22 cellular contexts compared by ENCODE assay signal in the genomic region with DNA sequence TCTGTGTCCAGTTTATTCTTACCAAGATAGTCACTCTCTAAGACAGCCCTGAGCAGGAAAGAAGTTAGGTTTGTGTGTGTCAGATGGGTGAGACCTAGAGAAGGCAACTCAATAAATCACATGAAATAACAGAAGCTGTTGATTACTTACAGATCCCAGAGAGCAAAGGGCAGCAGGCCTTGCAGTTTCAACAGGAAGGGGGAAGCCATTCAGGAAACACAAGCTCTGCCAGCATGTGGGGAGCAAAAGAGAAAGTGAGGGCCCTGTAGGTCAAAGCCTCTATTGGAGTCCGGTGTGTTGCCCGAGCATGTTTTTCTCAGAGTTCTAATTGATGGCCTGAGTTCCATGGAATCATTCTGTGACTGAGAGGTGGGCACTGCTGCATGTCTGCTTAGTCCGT.
"Had no signal": no experiment of that assay in that cellular context is flagged by ENCODE, and none has a peak within 500 bp of the region (broad histone marks: within the 10 kb centered on the region; RNA-seq: fewer than 3 reads in every experiment).

No MANE protein-coding gene starts in this region.

- H3K27me3 ChIP-seq: ascending aorta, brain microvascular endothelial cell, esophagus squamous epithelium, gastrocnemius medialis, upper lobe of left lung had no signal

- H3K27me3 Mint-ChIP-seq: activated CD4-positive, alpha-beta T cell treated with anti-CD3 and anti-CD28 coated beads, Interleukin-2, amount 10 ng/mL, durations not matched to agents 24 days and 14 days; activated CD8-positive, alpha-beta memory T cell treated with anti-CD3 and anti-CD28 coated beads, Interleukin-2, amount 10 ng/mL, durations not matched to agents 7 days and 5 days; activated CD8-positive, alpha-beta T cell treated with anti-CD3 and anti-CD28 coated beads for 36 hours; activated naive CD4-positive, alpha-beta T cell treated with anti-CD3 and anti-CD28 coated beads, Interleukin-2, amount 50 U/mL, for 24 hours; central memory CD8-positive, alpha-beta T cell; memory B cell; progenitor cell of endocrine pancreas; T-helper 17 cell had no signal

- H3K27ac Mint-ChIP-seq: activated CD4-positive, alpha-beta T cell treated with anti-CD3 and anti-CD28 coated beads, Interleukin-2, amount 10 ng/mL, durations not matched to agents 24 days and 14 days; activated CD8-positive, alpha-beta memory T cell treated with anti-CD3 and anti-CD28 coated beads, Interleukin-2, amount 10 ng/mL, durations not matched to agents 7 days and 5 days; activated CD8-positive, alpha-beta T cell treated with anti-CD3 and anti-CD28 coated beads for 36 hours; activated naive CD4-positive, alpha-beta T cell treated with anti-CD3 and anti-CD28 coated beads, Interleukin-2, amount 50 U/mL, for 24 hours; memory B cell; progenitor cell of endocrine pancreas; T-helper 17 cell had no signal

- H3K4me1 ChIP-seq: ascending aorta, esophagus squamous epithelium, gastrocnemius medialis, upper lobe of left lung had no signal

- H3K4me3 ChIP-seq: ascending aorta, esophagus squamous epithelium, gastrocnemius medialis, thoracic aorta, upper lobe of left lung had no signal

- H3K9me3 ChIP-seq: ascending aorta, esophagus squamous epithelium, gastrocnemius medialis, thoracic aorta, upper lobe of left lung had no signal

- H3K4me3 Mint-ChIP-seq: activated CD4-positive, alpha-beta T cell treated with anti-CD3 and anti-CD28 coated beads, Interleukin-2, amount 10 ng/mL, durations not matched to agents 24 days and 14 days; activated CD8-positive, alpha-beta memory T cell treated with anti-CD3 and anti-CD28 coated beads, Interleukin-2, amount 10 ng/mL, durations not matched to agents 7 days and 5 days; activated CD8-positive, alpha-beta T cell treated with anti-CD3 and anti-CD28 coated beads for 36 hours; activated naive CD4-positive, alpha-beta T cell treated with anti-CD3 and anti-CD28 coated beads, Interleukin-2, amount 50 U/mL, for 24 hours; activated T-helper 1 cell treated with anti-CD3 and anti-CD28 coated beads, Interleukin-12 subunit alpha, Interleukin-12 subunit beta, Interleukin-2, Interleukin-4 antibody, amounts not matched to agents 30 ng/mL and 10 ng/mL and 1 ng/mL, durations not matched to agents 14 hours and 24 hours and 36 hours; central memory CD8-positive, alpha-beta T cell; memory B cell; T-helper 17 cell had no signal

- H3K36me3 Mint-ChIP-seq: activated CD8-positive, alpha-beta memory T cell treated with anti-CD3 and anti-CD28 coated beads, Interleukin-2, amount 10 ng/mL, durations not matched to agents 7 days and 5 days; activated naive CD4-positive, alpha-beta T cell treated with anti-CD3 and anti-CD28 coated beads, Interleukin-2, amount 50 U/mL, for 24 hours; memory B cell had no signal

- H3K9me3 Mint-ChIP-seq: memory B cell had no signal

- H3K4me1 Mint-ChIP-seq: activated CD4-positive, alpha-beta T cell treated with anti-CD3 and anti-CD28 coated beads, Interleukin-2, amount 10 ng/mL, durations not matched to agents 24 days and 14 days; activated CD8-positive, alpha-beta memory T cell treated with anti-CD3 and anti-CD28 coated beads, Interleukin-2, amount 10 ng/mL, durations not matched to agents 7 days and 5 days; activated naive CD4-positive, alpha-beta T cell treated with anti-CD3 and anti-CD28 coated beads, Interleukin-2, amount 50 U/mL, for 24 hours; central memory CD8-positive, alpha-beta T cell; memory B cell; T-helper 17 cell had no signal

- H3K36me3 ChIP-seq: ascending aorta, brain microvascular endothelial cell, esophagus squamous epithelium, gastrocnemius medialis, thoracic aorta, upper lobe of left lung had no signal

- DNase-seq: activated CD4-positive, alpha-beta T cell treated with anti-CD3 and anti-CD28 coated beads, Interleukin-2, amount 10 ng/mL, durations not matched to agents 24 days and 14 days; activated CD8-positive, alpha-beta memory T cell treated with anti-CD3 and anti-CD28 coated beads, Interleukin-2, amount 10 ng/mL, durations not matched to agents 7 days and 5 days; activated CD8-positive, alpha-beta T cell treated with anti-CD3 and anti-CD28 coated beads for 36 hours; activated gamma-delta T cell; activated T-cell treated with anti-CD3 and anti-CD28 coated beads for 4 hours; brain microvascular endothelial cell; esophagus squamous epithelium; gastrocnemius medialis; hypothalamus; left ventricle myocardium superior; stimulated activated CD4-positive, alpha-beta T cell treated with anti-CD3 and anti-CD28 coated beads, Interleukin-4, amount 100 ng/mL, for 24 hours; stimulated activated naive CD4-positive, alpha-beta T cell treated with Interleukin-2 at 50 U/mL for 16 hours; T-helper 17 cell; upper lobe of left lung had no signal

- H3K27ac ChIP-seq: ascending aorta, brain microvascular endothelial cell, esophagus squamous epithelium, gastrocnemius medialis, thoracic aorta, upper lobe of left lung, VCaP had no signal
